16 cellular contexts compared by ENCODE assay signal in the genomic region with DNA sequence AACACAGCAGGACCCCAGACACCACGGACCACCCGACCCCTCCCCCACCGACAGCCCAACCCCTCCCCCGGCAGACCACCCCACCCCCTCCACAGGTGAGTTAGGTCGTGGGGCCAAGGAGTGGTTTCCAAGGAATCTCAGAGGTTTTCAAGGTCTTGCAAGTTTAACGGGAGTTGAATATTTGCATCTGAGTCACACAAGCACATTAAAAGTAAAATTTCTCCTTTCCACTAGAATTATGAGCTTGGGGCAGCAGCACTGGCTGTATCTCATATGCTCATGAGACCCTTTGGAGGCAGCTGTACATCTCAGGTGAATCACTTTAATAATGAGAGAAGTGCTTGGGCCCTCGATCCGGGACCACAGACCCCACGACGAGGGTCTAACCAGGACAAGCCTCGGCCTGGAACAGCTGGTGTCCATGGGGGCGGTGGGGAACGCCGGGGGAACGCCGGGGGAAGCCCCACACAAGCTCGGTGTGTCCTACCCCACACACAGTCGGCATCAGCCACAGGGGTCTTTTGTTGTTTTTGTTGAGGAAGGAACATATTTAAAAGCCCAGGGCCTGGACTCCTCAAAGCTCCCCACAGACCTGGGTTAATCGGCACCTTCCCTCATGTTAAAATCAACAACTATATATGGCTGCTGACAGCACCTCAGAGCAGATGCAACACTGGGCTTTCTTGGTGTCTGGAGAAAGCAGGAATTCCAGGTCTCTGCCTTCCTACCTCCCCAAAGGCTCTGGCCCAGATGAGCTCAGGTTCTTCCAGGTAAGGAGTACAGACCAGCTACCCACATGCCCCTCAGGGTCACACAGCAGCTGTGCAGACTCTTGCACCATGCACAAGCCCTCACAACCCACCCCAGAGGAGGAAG.
DNase-seq lines count a peak whose midpoint lies in the region; ATAC-seq and TF ChIP-seq lines count a peak whose summit lies in the region.
"Had no signal": no experiment of that assay in that cellular context is flagged by ENCODE, and none has a peak within 500 bp of the region (broad histone marks: within the 10 kb centered on the region; RNA-seq: fewer than 3 reads in every experiment).

No MANE protein-coding gene starts in this region.

- peak overlapping the region; percentile 85 for H3K27ac Mint-ChIP-seq in WTC11
- H3K27ac Mint-ChIP-seq: CD4-positive, alpha-beta T cell had no signal

- H3K18ac ChIP-seq in trophoblast cell (ENCODE audit: low read length): peak overlapping the region; percentile 37

- H3K36me3 ChIP-seq in H7 (replicated peaks; ENCODE audit: control insufficient read depth, insufficient read depth, low read length): no peaks in the 10 kb centered on the region
- H3K36me3 ChIP-seq in trophoblast cell (ENCODE audit: control insufficient read depth in 1 of 2, insufficient read depth in 2 of 2, low read length in 2 of 2): peaks cover 0 to 2% of the 10 kb centered on the region in 2 experiments

- H2AK5ac ChIP-seq in trophoblast cell (ENCODE audit: low read length): peak overlapping the region; percentile 47

- peak; percentile 71 for DNase-seq in H7
- no peak for DNase-seq in WTC11 (ENCODE audit: low spot score)
- DNase-seq in trophoblast cell: peak; percentile 57 to 71
- DNase-seq in RKO (ENCODE audit: low spot score): no peak
- no peak for DNase-seq in GF-D8 (lab: John Stamatoyannopoulos, UW)
- DNase-seq in DMS114 treated with DMSO at 0.1 percent for 48 hours (lab: John Stamatoyannopoulos, UW; ENCODE audit: unreplicated experiment): no peak
- no peak for DNase-seq in cerebellum (ENCODE audit: low spot score)
- DNase-seq: CD4-positive, alpha-beta T cell; DMS79 treated with DMSO at 0.1 percent for 48 hours; NCI-H187 treated with DMSO at 0.1 percent for 48 hours; NCI-H2171; NCI-H446; NCI-H774; SHP77 had no signal

- peak overlapping the region; percentile 8 for H2BK120ac ChIP-seq in trophoblast cell (ENCODE audit: insufficient read depth, low read length, poor library complexity)

- H3K27ac ChIP-seq in trophoblast cell (ENCODE audit: low read depth, low read length): no peak overlapping the region

- H3K4me1 ChIP-seq in trophoblast cell (ENCODE audit: control insufficient read depth in 1 of 2, insufficient read depth in 2 of 2, low read length in 2 of 2): peaks cover 31 to 45% of the 10 kb centered on the region in 2 experiments

- peak; percentile 40; the same call in 1 of the 2 replicates for ATAC-seq in WTC11
- ATAC-seq: K562, Panc1 had no signal

- no peaks in the 10 kb centered on the region for H3K27me3 Mint-ChIP-seq in WTC11 (ENCODE audit: low read depth)
- H3K27me3 Mint-ChIP-seq: CD4-positive, alpha-beta T cell had no signal

- POLR2A ChIA-PET in WTC11 (lab: Charles Lee): interaction anchor here (0.6 kb wide), 1 partner anchor 333 kb away, joined by 3 read pairs; no protein-coding TSS in a partner anchor

- no peak overlapping the region for H3K9ac ChIP-seq in trophoblast cell (ENCODE audit: low read length)

- H4K91ac ChIP-seq in trophoblast cell (ENCODE audit: low read depth, low read length): peak overlapping the region; percentile 91

- peaks cover 3% of the 10 kb centered on the region for H3K9me3 ChIP-seq in trophoblast cell (ENCODE audit: insufficient read depth, low read depth, low read length)

- peak overlapping the region; percentile 15 for H2BK12ac ChIP-seq in trophoblast cell (ENCODE audit: low read length)

- H4K12ac ChIP-seq in trophoblast cell (ENCODE audit: low read depth, low read length): no peak overlapping the region

- peak overlapping the region; percentile 13 for H4K8ac ChIP-seq in trophoblast cell (ENCODE audit: low read depth, low read length)

- H3K36me3 Mint-ChIP-seq in WTC11: peaks cover 6% of the 10 kb centered on the region

- H2BK5ac ChIP-seq in trophoblast cell (ENCODE audit: low read depth, low read length, poor library complexity): peak overlapping the region; percentile 2

- H3K4me2 ChIP-seq in trophoblast cell (ENCODE audit: low read length): no peak overlapping the region

- H3K9me3 Mint-ChIP-seq in WTC11: peaks cover 14% of the 10 kb centered on the region

- TF ChIP-seq CTCF in WTC11 (IDR thresholded peaks at IDR 0.05): no peak

- H2AFZ ChIP-seq in trophoblast cell (ENCODE audit: insufficient read depth, low read length, poor library complexity): no peak overlapping the region

- no peak overlapping the region for H3K4ac ChIP-seq in trophoblast cell (ENCODE audit: low read depth, low read length)

- H3K4me3 ChIP-seq in H7 (ENCODE audit: insufficient read depth, low read depth, low read length): no peak overlapping the region
- no peak overlapping the region for H3K4me3 ChIP-seq in trophoblast cell (ENCODE audit: low read depth, low read length)
- H3K4me3 ChIP-seq: K562 had no signal

- no peak overlapping the region for H3K4me3 Mint-ChIP-seq in WTC11
- H3K4me3 Mint-ChIP-seq: CD4-positive, alpha-beta T cell had no signal

- H3K27me3 ChIP-seq in H7 (ENCODE audit: control insufficient read depth, insufficient read depth, low read length): no peaks in the 10 kb centered on the region
- no peaks in the 10 kb centered on the region for H3K27me3 ChIP-seq in trophoblast cell (ENCODE audit: insufficient read depth, low read length)

- peaks cover 6% of the 10 kb centered on the region for H3K79me2 ChIP-seq in trophoblast cell (ENCODE audit: control insufficient read depth, insufficient read depth, low read length, poor library complexity)

- no peak overlapping the region for H3K14ac ChIP-seq in trophoblast cell (ENCODE audit: low read length)

- WGBS in trophoblast cell (ENCODE audit: extremely low coverage, insufficient coverage, insufficient read length): no CpG with 5 or more reads among the region's 19 CpGs

- H3K79me1 ChIP-seq in trophoblast cell (ENCODE audit: low read length): peaks cover 16% of the 10 kb centered on the region

- H3K4me1 Mint-ChIP-seq in WTC11: peaks cover 51% of the 10 kb centered on the region

- CTCF ChIA-PET in WTC11 (lab: Charles Lee): interaction anchor here (1.2 to 1.4 kb wide), 2 partner anchors 48 to 230 kb away, joined by 4 to 5 read pairs; no protein-coding TSS in a partner anchor

- H3K23ac ChIP-seq in trophoblast cell (ENCODE audit: low read length): no peak overlapping the region

TF ChIP-seq in WTC11, 78 proteins besides CTCF, POLR2A, EP300 and RAD21:
- no peak for TF ChIP-seq ELF4 (CRISPR knock-in tag; IDR thresholded peaks at IDR 0.05; ENCODE audit: low read depth)
- TF ChIP-seq RELA (CRISPR knock-in tag; IDR thresholded peaks at IDR 0.05; ENCODE audit: borderline replicate concordance): no peak
- TF ChIP-seq, protein P1, sequence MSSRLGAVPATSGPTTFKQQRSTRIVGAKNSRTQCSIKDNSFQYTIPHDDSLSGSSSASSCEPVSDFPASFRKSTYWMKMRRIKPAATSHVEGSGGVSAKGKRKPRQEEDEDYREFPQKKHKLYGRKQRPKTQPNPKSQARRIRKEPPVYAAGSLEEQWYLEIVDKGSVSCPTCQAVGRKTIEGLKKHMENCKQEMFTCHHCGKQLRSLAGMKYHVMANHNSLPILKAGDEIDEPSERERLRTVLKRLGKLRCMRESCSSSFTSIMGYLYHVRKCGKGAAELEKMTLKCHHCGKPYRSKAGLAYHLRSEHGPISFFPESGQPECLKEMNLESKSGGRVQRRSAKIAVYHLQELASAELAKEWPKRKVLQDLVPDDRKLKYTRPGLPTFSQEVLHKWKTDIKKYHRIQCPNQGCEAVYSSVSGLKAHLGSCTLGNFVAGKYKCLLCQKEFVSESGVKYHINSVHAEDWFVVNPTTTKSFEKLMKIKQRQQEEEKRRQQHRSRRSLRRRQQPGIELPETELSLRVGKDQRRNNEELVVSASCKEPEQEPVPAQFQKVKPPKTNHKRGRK (CRISPR knock-in tag; IDR thresholded peaks at IDR 0.05; ENCODE audit: borderline replicate concordance): no peak
- TF ChIP-seq FOXK1 (CRISPR knock-in tag; IDR thresholded peaks at IDR 0.05): no peak
- TF ChIP-seq OVOL2 (CRISPR knock-in tag; IDR thresholded peaks at IDR 0.05; ENCODE audit: borderline replicate concordance): no peak
- TF ChIP-seq, protein P2, sequence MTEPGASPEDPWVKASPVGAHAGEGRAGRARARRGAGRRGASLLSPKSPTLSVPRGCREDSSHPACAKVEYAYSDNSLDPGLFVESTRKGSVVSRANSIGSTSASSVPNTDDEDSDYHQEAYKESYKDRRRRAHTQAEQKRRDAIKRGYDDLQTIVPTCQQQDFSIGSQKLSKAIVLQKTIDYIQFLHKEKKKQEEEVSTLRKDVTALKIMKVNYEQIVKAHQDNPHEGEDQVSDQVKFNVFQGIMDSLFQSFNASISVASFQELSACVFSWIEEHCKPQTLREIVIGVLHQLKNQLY (CRISPR knock-in tag; IDR thresholded peaks at IDR 0.05): no peak
- TF ChIP-seq, protein P3, sequence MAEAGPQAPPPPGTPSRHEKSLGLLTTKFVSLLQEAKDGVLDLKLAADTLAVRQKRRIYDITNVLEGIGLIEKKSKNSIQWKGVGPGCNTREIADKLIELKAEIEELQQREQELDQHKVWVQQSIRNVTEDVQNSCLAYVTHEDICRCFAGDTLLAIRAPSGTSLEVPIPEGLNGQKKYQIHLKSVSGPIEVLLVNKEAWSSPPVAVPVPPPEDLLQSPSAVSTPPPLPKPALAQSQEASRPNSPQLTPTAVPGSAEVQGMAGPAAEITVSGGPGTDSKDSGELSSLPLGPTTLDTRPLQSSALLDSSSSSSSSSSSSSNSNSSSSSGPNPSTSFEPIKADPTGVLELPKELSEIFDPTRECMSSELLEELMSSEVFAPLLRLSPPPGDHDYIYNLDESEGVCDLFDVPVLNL (CRISPR knock-in tag; IDR thresholded peaks at IDR 0.05; ENCODE audit: borderline replicate concordance, low read depth): no peak

Comparison
In these comparisons a context has a peak if more than half of its experiments do, and no peak if none do; other contexts are left out.
1. DNase-seq: peak in H7 (single experiment) and trophoblast cell (2 of 2); none in WTC11 (single experiment), RKO (single experiment), GF-D8 (single experiment), DMS114 treated with DMSO at 0.1 percent for 48 hours (single experiment) and cerebellum (single experiment).